ENCODE assay signal across 8 cellular contexts in genomic region chr3:98901465-98902174, GRCh38. TPM values are rescaled to one million over a fixed set of nuclear protein-coding genes. Genes with fewer than 3 reads are reported as not detected.
DNase-seq lines count a peak whose midpoint lies in the region; ATAC-seq, FAIRE-seq and TF ChIP-seq lines count a peak whose summit lies in the region.

DCBLD2 (minus strand) TSS chr3:98901695; CDS start chr3:98901326, 369 bp downstream.

- DNase-seq in AG08395 (ENCODE audit: low spot score) (peak; percentile 99), NCI-H2227 treated with DMSO at 0.1 percent for 48 hours (lab: John Stamatoyannopoulos, UW) (peak; percentile 93), cerebellum (ENCODE audit: low spot score) (peak; percentile 99)
- peak; percentile 86 for DNase-seq in activated CD4-positive, alpha-beta T cell treated with anti-CD3 and anti-CD28 coated beads for 1 hour
- peak; percentile 88 to 90 for DNase-seq in stimulated activated CD4-positive, alpha-beta T cell treated with anti-CD3 and anti-CD28 coated beads, Interleukin-12 subunit alpha, Interleukin-12 subunit beta, amount 100 ng/mL, for 24 hours (ENCODE audit: low read depth in 2 of 2)

- peak; percentile 83 for TF ChIP-seq POLR2A in GM18951 (IDR thresholded peaks at IDR 0.05; ENCODE audit: extremely low read depth, insufficient read depth, insufficient read length)

- FAIRE-seq in islet of Langerhans (lab: Jason Lieb, UNC), result peak; percentile 17

- peak; percentile 100 for ATAC-seq in HG03175 (IDR thresholded peaks at IDR 0.05; ENCODE audit: unreplicated experiment)

- in situ Hi-C loops in GM18951 (cut with MboI; ENCODE audit: low sequenced_read_pairs, unreplicated experiment), result no loop called here

RNA-seq across cellular contexts. Expression of gene DCBLD2, which starts in this region (rescaled TPM):
- 55.3 TPM for total RNA-seq in cerebellum

Comparison
In these comparisons a context has a peak if more than half of its experiments do, and no peak if none do; other contexts are left out.
1. Peak in every context shown above with its lines: DNase-seq and ATAC-seq.